19 cellular contexts compared by ENCODE assay signal in genomic region chr6:168120390-168121307, GRCh38. TPM values are rescaled to one million over a fixed set of nuclear protein-coding genes. Genes with fewer than 3 reads are reported as not detected.
DNase-seq lines count a peak whose midpoint lies in the region; ATAC-seq, FAIRE-seq and TF ChIP-seq lines count a peak whose summit lies in the region.
"Had no signal": no experiment of that assay in that cellular context is flagged by ENCODE, and none has a peak within 500 bp of the region (broad histone marks: within the 10 kb centered on the region; RNA-seq: fewer than 3 reads in every experiment).

No MANE protein-coding gene starts in this region.

- intact Hi-C loops in natural killer cell (cut with micrococcal nuclease), result no loop called here

- H3K36me3 Mint-ChIP-seq in natural killer cell, result no peaks in the 10 kb centered on the region
- no peaks in the 10 kb centered on the region for H3K36me3 Mint-ChIP-seq in natural killer cell treated with Interleukin-12 subunit alpha and Interleukin-12 subunit beta and Interleukin-15 and Interleukin-18, amount 100 ng/mL, for 72 hours
- H3K36me3 Mint-ChIP-seq in activated naive CD8-positive, alpha-beta T cell treated with anti-CD3 and anti-CD28 coated beads, Interleukin-2, amount 50 U/mL, for 24 hours (ENCODE audit: low read depth), result no peaks in the 10 kb centered on the region
- H3K36me3 Mint-ChIP-seq in osteocyte (ENCODE audit: unreplicated experiment), result no peaks in the 10 kb centered on the region
- no peaks in the 10 kb centered on the region for H3K36me3 Mint-ChIP-seq in type B pancreatic cell
- H3K36me3 Mint-ChIP-seq: immature natural killer cell, WTC11 had no signal

- no peak for ATAC-seq in natural killer cell
- ATAC-seq in natural killer cell treated with Interleukin-12 subunit alpha and Interleukin-12 subunit beta and Interleukin-15 and Interleukin-18, amount 100 ng/mL, for 72 hours, result no peak
- ATAC-seq in activated naive CD8-positive, alpha-beta T cell treated with anti-CD3 and anti-CD28 coated beads, Interleukin-2, amount 50 U/mL, for 24 hours, result peak; percentile 76
- ATAC-seq: right lobe of liver, WTC11 had no signal

- DNase-seq in natural killer cell (peak; percentile 4), osteocyte (ENCODE audit: extremely low spot score, unreplicated experiment) (peak; percentile 74), type B pancreatic cell (ENCODE audit: extremely low spot score, unreplicated experiment) (peak; percentile 60), H54 (ENCODE audit: insufficient read length, low spot score) (no peak), D721Med (ENCODE audit: insufficient read length, low spot score) (no peak), SKM-1 treated with dmso at 0.1 percent for 144 hours (lab: John Stamatoyannopoulos, UW; ENCODE audit: unreplicated experiment) (no peak)
- no peak for DNase-seq in natural killer cell treated with Interleukin-12 subunit alpha and Interleukin-12 subunit beta and Interleukin-15 and Interleukin-18, amount 100 ng/mL, for 72 hours (ENCODE audit: low spot score)
- peak; percentile 19 for DNase-seq in activated naive CD8-positive, alpha-beta T cell treated with anti-CD3 and anti-CD28 coated beads, Interleukin-2, amount 50 U/mL, for 24 hours
- DNase-seq: activated effector memory CD4-positive, alpha-beta T cell treated with anti-CD3 and anti-CD28 coated beads, Interleukin-2, amount 50 U/mL, for 16 hours; cortex of kidney; HFFc6; immature natural killer cell; KBM-7; NCI-H1048; NCI-H82; right lobe of liver had no signal

- no peaks in the 10 kb centered on the region for H3K27me3 Mint-ChIP-seq in natural killer cell (ENCODE audit: low read depth in 2 of 2)
- H3K27me3 Mint-ChIP-seq in natural killer cell treated with Interleukin-12 subunit alpha and Interleukin-12 subunit beta and Interleukin-15 and Interleukin-18, amount 100 ng/mL, for 72 hours, result no peaks in the 10 kb centered on the region
- H3K27me3 Mint-ChIP-seq in activated naive CD8-positive, alpha-beta T cell treated with anti-CD3 and anti-CD28 coated beads, Interleukin-2, amount 50 U/mL, for 24 hours, result no peaks in the 10 kb centered on the region
- H3K27me3 Mint-ChIP-seq in osteocyte (ENCODE audit: unreplicated experiment), result no peaks in the 10 kb centered on the region
- H3K27me3 Mint-ChIP-seq in type B pancreatic cell, result peaks cover 4% of the 10 kb centered on the region

- H3K9me3 Mint-ChIP-seq in natural killer cell, result no peaks in the 10 kb centered on the region
- H3K9me3 Mint-ChIP-seq in natural killer cell treated with Interleukin-12 subunit alpha and Interleukin-12 subunit beta and Interleukin-15 and Interleukin-18, amount 100 ng/mL, for 72 hours, result peaks cover under 1% of the 10 kb centered on the region
- peaks cover 5% of the 10 kb centered on the region for H3K9me3 Mint-ChIP-seq in activated naive CD8-positive, alpha-beta T cell treated with anti-CD3 and anti-CD28 coated beads, Interleukin-2, amount 50 U/mL, for 24 hours
- peaks cover 5% of the 10 kb centered on the region for H3K9me3 Mint-ChIP-seq in osteocyte (ENCODE audit: unreplicated experiment)
- H3K9me3 Mint-ChIP-seq in type B pancreatic cell, result peaks cover 7% of the 10 kb centered on the region
- H3K9me3 Mint-ChIP-seq: immature natural killer cell had no signal

- H3K4me1 Mint-ChIP-seq in natural killer cell, result no peaks in the 10 kb centered on the region
- H3K4me1 Mint-ChIP-seq in natural killer cell treated with Interleukin-12 subunit alpha and Interleukin-12 subunit beta and Interleukin-15 and Interleukin-18, amount 100 ng/mL, for 72 hours (ENCODE audit: low read depth in 2 of 2), result no peaks in the 10 kb centered on the region
- peaks cover 3% of the 10 kb centered on the region for H3K4me1 Mint-ChIP-seq in activated naive CD8-positive, alpha-beta T cell treated with anti-CD3 and anti-CD28 coated beads, Interleukin-2, amount 50 U/mL, for 24 hours
- H3K4me1 Mint-ChIP-seq in osteocyte (ENCODE audit: unreplicated experiment), result peaks cover 4% of the 10 kb centered on the region
- H3K4me1 Mint-ChIP-seq in type B pancreatic cell (ENCODE audit: unreplicated experiment), result no peaks in the 10 kb centered on the region
- H3K4me1 Mint-ChIP-seq: immature natural killer cell had no signal

- H3K4me3 Mint-ChIP-seq in natural killer cell, result no peak overlapping the region
- no peak overlapping the region for H3K4me3 Mint-ChIP-seq in natural killer cell treated with Interleukin-12 subunit alpha and Interleukin-12 subunit beta and Interleukin-15 and Interleukin-18, amount 100 ng/mL, for 72 hours
- no peak overlapping the region for H3K4me3 Mint-ChIP-seq in activated naive CD8-positive, alpha-beta T cell treated with anti-CD3 and anti-CD28 coated beads, Interleukin-2, amount 50 U/mL, for 24 hours
- H3K4me3 Mint-ChIP-seq in osteocyte (ENCODE audit: unreplicated experiment), result no peak overlapping the region
- H3K4me3 Mint-ChIP-seq in type B pancreatic cell, result no peak overlapping the region
- H3K4me3 Mint-ChIP-seq: HFFc6, immature natural killer cell, WTC11 had no signal

- no peak for TF ChIP-seq CTCF in natural killer cell (IDR thresholded peaks at IDR 0.05)
- no peak for TF ChIP-seq CTCF in osteocyte (IDR thresholded peaks at IDR 0.05)
- no peak for TF ChIP-seq CTCF in type B pancreatic cell (conservative IDR thresholded peaks at IDR 0.05)
- TF ChIP-seq CTCF in D721Med (IDR thresholded peaks at IDR 0.05; ENCODE audit: insufficient read depth, missing control alignments), result no peak

- no peak for FAIRE-seq in H54 (lab: Jason Lieb, UNC)
- no peak for FAIRE-seq in D721Med (lab: Jason Lieb, UNC)

- TF ChIP-seq POLR2A in H54 (IDR thresholded peaks at IDR 0.05; ENCODE audit: low read depth, low read length), result no peak

- no peak overlapping the region for H3K27ac Mint-ChIP-seq in natural killer cell
- no peak overlapping the region for H3K27ac Mint-ChIP-seq in natural killer cell treated with Interleukin-12 subunit alpha and Interleukin-12 subunit beta and Interleukin-15 and Interleukin-18, amount 100 ng/mL, for 72 hours
- H3K27ac Mint-ChIP-seq in activated naive CD8-positive, alpha-beta T cell treated with anti-CD3 and anti-CD28 coated beads, Interleukin-2, amount 50 U/mL, for 24 hours, result peak overlapping the region; percentile 59
- no peak overlapping the region for H3K27ac Mint-ChIP-seq in osteocyte (ENCODE audit: unreplicated experiment)
- no peak overlapping the region for H3K27ac Mint-ChIP-seq in type B pancreatic cell
- H3K27ac Mint-ChIP-seq: HFFc6, immature natural killer cell, WTC11 had no signal

RNA-seq across cellular contexts. Expression of gene FRMD1, which starts 41.6 kb away (rescaled TPM):
- not detected for total RNA-seq in natural killer cell
- total RNA-seq in natural killer cell treated with Interleukin-12 subunit alpha and Interleukin-12 subunit beta and Interleukin-15 and Interleukin-18, amount 100 ng/mL, for 72 hours, result not detected
- 0.05 and 0.34 TPM in 2 replicates for total RNA-seq in osteocyte
- total RNA-seq in type B pancreatic cell (ENCODE audit: low replicate concordance), result 0.17 and 0.33 TPM in 2 replicates
- total RNA-seq: ascending aorta, HFFc6, RPMI7951 had no signal

Comparison
In these comparisons a context has a peak if more than half of its experiments do, and no peak if none do; other contexts are left out.
1. DNase-seq: peak in natural killer cell (single experiment), activated naive CD8-positive, alpha-beta T cell treated with anti-CD3 and anti-CD28 coated beads, Interleukin-2, amount 50 U/mL, for 24 hours (single experiment), osteocyte (single experiment) and type B pancreatic cell (single experiment); none in natural killer cell treated with Interleukin-12 subunit alpha and Interleukin-12 subunit beta and Interleukin-15 and Interleukin-18, amount 100 ng/mL, for 72 hours (single experiment), H54 (single experiment), D721Med (single experiment) and SKM-1 treated with dmso at 0.1 percent for 144 hours (single experiment).